8 cellular contexts compared by ENCODE assay signal in the genomic region with DNA sequence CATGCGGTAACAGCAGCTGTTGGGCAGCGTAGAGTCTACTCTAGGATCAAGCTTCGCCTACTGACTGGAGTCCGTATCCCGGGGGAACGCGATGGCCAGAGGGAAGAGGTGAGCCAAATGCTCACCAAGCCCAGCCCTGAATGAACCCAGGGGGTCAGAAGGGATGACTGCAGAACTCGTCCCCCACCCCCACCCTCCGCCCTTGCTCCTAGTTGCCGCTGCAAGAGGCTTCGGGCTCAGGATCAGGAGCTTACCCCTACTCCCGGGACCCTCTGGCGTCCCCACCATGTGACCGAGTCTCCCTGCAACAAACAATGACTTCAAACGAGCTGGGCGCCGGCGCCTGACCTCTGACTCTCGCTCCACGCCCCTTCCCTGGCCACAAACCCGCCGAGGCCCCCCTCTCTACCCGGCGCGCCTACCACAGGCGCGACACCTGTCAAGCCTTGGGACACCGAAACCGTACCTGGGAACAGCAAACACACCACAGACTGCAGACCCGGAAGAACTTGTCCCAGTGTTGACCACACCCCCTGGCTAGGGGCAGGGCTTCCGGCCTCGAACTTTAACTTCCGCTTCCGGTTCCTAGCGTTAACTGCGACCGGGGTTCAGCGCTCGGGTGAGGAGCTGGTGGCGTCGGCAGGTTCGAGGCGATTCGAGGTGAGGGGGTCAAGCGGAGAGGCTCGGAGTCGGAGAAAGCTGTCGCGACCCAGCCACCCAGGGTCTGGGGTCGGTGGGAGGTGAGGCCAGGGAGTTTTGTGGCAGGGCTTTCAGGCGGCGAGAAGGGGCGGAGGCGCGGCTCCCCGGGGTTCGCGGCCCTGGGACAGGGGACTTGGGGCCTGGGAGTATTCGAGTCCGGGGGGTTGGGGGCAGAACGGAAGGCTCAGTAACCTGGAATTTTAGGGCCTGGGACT. TPM values are rescaled to one million over a fixed set of nuclear protein-coding genes. Genes with fewer than 3 reads are reported as not detected.
DNase-seq lines count a peak whose midpoint lies in the region; ATAC-seq and TF ChIP-seq lines count a peak whose summit lies in the region.

TSS of gene UBL5 (plus strand) at position 594 of the 914 bp plus-strand sequence. CDS start 420 bp downstream, outside the sequence.

- no peak for TF ChIP-seq CTCF in BJ (IDR thresholded peaks at IDR 0.05; ENCODE audit: insufficient read depth, low read depth, low read length)

- peak within 1 kb of the TSS; percentile 86 for H3K4me3 ChIP-seq in BJ (ENCODE audit: low read depth, low read length)

- DNase-seq in BJ (ENCODE audit: low read depth) (peak; percentile 20), NCI-H526 (lab: John Stamatoyannopoulos, UW) (peak; percentile 64 to 89), kidney tubule cell (ENCODE audit: low spot score) (peak; percentile 90)
- peak; percentile 93 for DNase-seq in activated CD4-positive, alpha-beta T cell treated with anti-CD3 and anti-CD28 coated beads for 48 hours
- DNase-seq in stimulated activated CD4-positive, alpha-beta T cell treated with anti-CD3 and anti-CD28 coated beads, Interleukin-1b, Interleukin-23, amount 100 ng/mL, for 1 hour (ENCODE audit: low read depth in 2 of 2), result peak; percentile 67 to 74

- ATAC-seq in GM19324 (IDR thresholded peaks at IDR 0.05; ENCODE audit: low FRiP score, unreplicated experiment), result peak; percentile 90
- peak; percentile 91 for ATAC-seq in HG03460 (IDR thresholded peaks at IDR 0.05; ENCODE audit: unreplicated experiment)

- no peaks in the 10 kb centered on the region for H3K27me3 ChIP-seq in BJ (ENCODE audit: control insufficient read depth, insufficient read depth, low read length)

- CTCF ChIA-PET in BJ (lab: Yijun Ruan, JAX), result interaction anchor here (0.6 kb wide), 2 partner anchors 150 to 1178 kb away, joined by 3 read pairs; no protein-coding TSS in a partner anchor

- POLR2A ChIA-PET in BJ (lab: Charles Lee), result interaction anchor here (0.6 kb wide), 2 partner anchors 17 to 178 kb away, joined by 3 to 4 read pairs; no protein-coding TSS in a partner anchor

- peaks cover 5% of the 10 kb centered on the region for H3K36me3 ChIP-seq in BJ (ENCODE audit: control insufficient read depth, insufficient read depth, low read length)

- H3K27ac ChIP-seq in cingulate gyrus (ENCODE audit: low read depth, low read length), result peak within 1 kb of the TSS; percentile 72

RNA-seq across cellular contexts. Expression of gene UBL5, which starts in this region (rescaled TPM):
- polyA plus RNA-seq in BJ (2011; rRNA removed), result 506 and 578 TPM in 2 replicates
- polyA minus RNA-seq in BJ (2011; rRNA and poly(A)+ RNA removed), result 39.4 and 43.6 TPM in 2 replicates

Comparison
In these comparisons a context has a peak if more than half of its experiments do, and no peak if none do; other contexts are left out.
1. Peak in every context shown above with its lines: DNase-seq, ATAC-seq, H3K4me3 ChIP-seq and H3K27ac ChIP-seq.
2. DNase-seq: peak in every context shown above with its lines; median percentile 93 in activated CD4-positive, alpha-beta T cell treated with anti-CD3 and anti-CD28 coated beads for 48 hours; 90 in kidney tubule cell; 76 in NCI-H526; 70 in stimulated activated CD4-positive, alpha-beta T cell treated with anti-CD3 and anti-CD28 coated beads, Interleukin-1b, Interleukin-23, amount 100 ng/mL, for 1 hour; 20 in BJ.